Comparison of ENCODE assay signal across 8 cellular contexts in the genomic region with DNA sequence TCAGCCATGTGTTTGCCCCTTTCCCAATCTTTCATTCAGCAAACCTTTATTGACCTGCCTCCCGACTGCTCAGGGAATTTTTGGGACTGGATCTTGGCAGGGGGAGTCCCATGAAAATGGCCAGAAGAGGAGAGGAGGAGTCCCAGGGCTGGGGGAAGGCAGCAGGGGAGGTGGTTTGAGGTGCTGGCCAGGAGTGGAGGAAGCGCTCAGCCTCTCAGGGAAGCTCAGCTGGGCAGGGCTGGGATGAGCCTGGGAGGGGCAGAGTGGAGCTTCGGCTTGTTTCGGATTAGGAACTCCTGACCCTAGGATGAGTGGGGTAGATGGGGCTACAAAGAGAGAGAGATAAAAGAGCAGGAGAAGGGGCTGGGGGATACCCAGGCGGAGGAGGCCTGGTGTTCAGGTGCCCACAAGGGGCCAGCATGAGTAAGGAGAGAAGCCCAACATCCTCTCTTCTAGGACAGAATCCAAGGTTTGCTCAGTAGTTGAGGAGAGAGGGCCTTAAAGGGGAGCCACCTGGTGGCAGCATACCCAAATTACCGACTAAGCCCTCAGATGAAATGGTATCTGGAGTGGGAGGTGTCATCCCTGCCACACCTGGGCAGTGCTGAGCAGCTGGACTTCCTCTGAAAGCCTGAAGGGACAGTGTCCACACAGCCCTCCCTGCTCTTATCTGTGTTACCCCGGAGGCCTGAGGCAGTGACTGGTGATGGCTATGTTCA.
DNase-seq lines count a peak whose midpoint lies in the region; ATAC-seq and TF ChIP-seq lines count a peak whose summit lies in the region.

No MANE protein-coding gene starts in this region.

- no peaks in the 10 kb centered on the region for H3K9me3 ChIP-seq in MG63

- no peaks in the 10 kb centered on the region for H3K9me3 Mint-ChIP-seq in activated naive CD4-positive, alpha-beta T cell treated with anti-CD3 and anti-CD28 coated beads for 36 hours
- no peaks in the 10 kb centered on the region for H3K9me3 Mint-ChIP-seq in activated CD8-positive, alpha-beta T cell treated with anti-CD3 and anti-CD28 coated beads for 36 hours
- H3K9me3 Mint-ChIP-seq in naive thymus-derived CD8-positive, alpha-beta T cell: no peaks in the 10 kb centered on the region

- CTCF ChIA-PET in activated naive CD4-positive, alpha-beta T cell treated with anti-CD3 and anti-CD28 coated beads for 36 hours (lab: Charles Lee): interaction anchor here (1.2 to 1.8 kb wide), 2 partner anchors 93 to 116 kb away, joined by 4 to 7 read pairs; no protein-coding TSS in a partner anchor
- CTCF ChIA-PET in activated CD8-positive, alpha-beta T cell treated with anti-CD3 and anti-CD28 coated beads for 36 hours (lab: Charles Lee): interaction anchor here (1.4 to 3.8 kb wide), 3 partner anchors 94 to 244 kb away, joined by 3 to 12 read pairs (median 4); no protein-coding TSS in a partner anchor

- TF ChIP-seq CTCF in activated CD8-positive, alpha-beta T cell treated with anti-CD3 and anti-CD28 coated beads for 36 hours (IDR thresholded peaks at IDR 0.05): peak; percentile 33
- peak; percentile 28 for TF ChIP-seq CTCF in kidney epithelial cell (IDR thresholded peaks at IDR 0.05; ENCODE audit: insufficient read depth, low read length, poor library complexity, severe bottlenecking)

- H3K4me3 ChIP-seq in MG63: no peak overlapping the region
- H3K4me3 ChIP-seq in kidney epithelial cell (ENCODE audit: low read depth, low read length): no peak overlapping the region

- peaks cover 10% of the 10 kb centered on the region for H3K27me3 Mint-ChIP-seq in activated naive CD4-positive, alpha-beta T cell treated with anti-CD3 and anti-CD28 coated beads for 36 hours (ENCODE audit: low read depth)
- H3K27me3 Mint-ChIP-seq in activated CD8-positive, alpha-beta T cell treated with anti-CD3 and anti-CD28 coated beads for 36 hours: peaks cover 14% of the 10 kb centered on the region
- peaks cover 12 to 44% (median 26%) of the 10 kb centered on the region in 5 donors for H3K27me3 Mint-ChIP-seq in naive thymus-derived CD8-positive, alpha-beta T cell

- POLR2A ChIA-PET in activated CD8-positive, alpha-beta T cell treated with anti-CD3 and anti-CD28 coated beads for 36 hours (lab: Charles Lee): no interaction called here
- POLR2A ChIA-PET in naive thymus-derived CD8-positive, alpha-beta T cell (lab: Charles Lee): no interaction called here

- no peak overlapping the region for H3K4me3 Mint-ChIP-seq in activated naive CD4-positive, alpha-beta T cell treated with anti-CD3 and anti-CD28 coated beads for 36 hours
- H3K4me3 Mint-ChIP-seq in activated CD8-positive, alpha-beta T cell treated with anti-CD3 and anti-CD28 coated beads for 36 hours: no peak overlapping the region
- no peak overlapping the region for H3K4me3 Mint-ChIP-seq in naive thymus-derived CD8-positive, alpha-beta T cell

- H3K27me3 ChIP-seq in MG63: no peaks in the 10 kb centered on the region
- peaks cover 33% of the 10 kb centered on the region for H3K27me3 ChIP-seq in kidney epithelial cell (ENCODE audit: control insufficient read depth, insufficient read depth, low read length)

- H3K36me3 Mint-ChIP-seq in activated naive CD4-positive, alpha-beta T cell treated with anti-CD3 and anti-CD28 coated beads for 36 hours (ENCODE audit: low read depth): no peaks in the 10 kb centered on the region
- H3K36me3 Mint-ChIP-seq in activated CD8-positive, alpha-beta T cell treated with anti-CD3 and anti-CD28 coated beads for 36 hours (ENCODE audit: low read depth): no peaks in the 10 kb centered on the region
- H3K36me3 Mint-ChIP-seq in naive thymus-derived CD8-positive, alpha-beta T cell: no peaks in the 10 kb centered on the region

- peaks cover 4% of the 10 kb centered on the region for H3K4me1 Mint-ChIP-seq in activated naive CD4-positive, alpha-beta T cell treated with anti-CD3 and anti-CD28 coated beads for 36 hours (ENCODE audit: low read depth)
- H3K4me1 Mint-ChIP-seq in activated CD8-positive, alpha-beta T cell treated with anti-CD3 and anti-CD28 coated beads for 36 hours (ENCODE audit: low read depth): no peaks in the 10 kb centered on the region
- peaks cover 0 to 5% (median 4%) of the 10 kb centered on the region in 4 donors for H3K4me1 Mint-ChIP-seq in naive thymus-derived CD8-positive, alpha-beta T cell

- peak; percentile 51 for ATAC-seq in activated CD8-positive, alpha-beta T cell treated with anti-CD3 and anti-CD28 coated beads for 36 hours
- ATAC-seq in GM21737 (IDR thresholded peaks at IDR 0.05; ENCODE audit: unreplicated experiment): no peak
- no peak for ATAC-seq in naive thymus-derived CD8-positive, alpha-beta T cell

- H3K27ac Mint-ChIP-seq in activated naive CD4-positive, alpha-beta T cell treated with anti-CD3 and anti-CD28 coated beads for 36 hours: no peak overlapping the region
- no peak overlapping the region for H3K27ac Mint-ChIP-seq in activated CD8-positive, alpha-beta T cell treated with anti-CD3 and anti-CD28 coated beads for 36 hours
- no peak overlapping the region for H3K27ac Mint-ChIP-seq in naive thymus-derived CD8-positive, alpha-beta T cell

- no peaks in the 10 kb centered on the region for H3K36me3 ChIP-seq in MG63
- no peaks in the 10 kb centered on the region for H3K36me3 ChIP-seq in kidney epithelial cell (ENCODE audit: control insufficient read depth, insufficient read depth, low read length)

- DNase-seq in activated naive CD4-positive, alpha-beta T cell treated with anti-CD3 and anti-CD28 coated beads for 36 hours: peak; percentile 50
- DNase-seq in activated naive CD4-positive, alpha-beta T cell (lab: John Stamatoyannopoulos, UW): no peak
- peak; percentile 9 for DNase-seq in MG63
- DNase-seq in activated CD8-positive, alpha-beta T cell treated with anti-CD3 and anti-CD28 coated beads for 36 hours: peak; percentile 59
- DNase-seq in kidney epithelial cell (ENCODE audit: low read depth): no peak
- no peak for DNase-seq in effector CD4-positive, alpha-beta T cell
- no peak for DNase-seq in naive thymus-derived CD8-positive, alpha-beta T cell

- intact Hi-C loops in activated naive CD4-positive, alpha-beta T cell treated with anti-CD3 and anti-CD28 coated beads for 36 hours (cut with micrococcal nuclease): loop anchor here (1.0 kb wide), 2 partner anchors 94 to 124 kb away; no protein-coding TSS in a partner anchor
- intact Hi-C loops in activated CD8-positive, alpha-beta T cell treated with anti-CD3 and anti-CD28 coated beads for 36 hours (cut with micrococcal nuclease): loop anchor here (10.0 kb wide), 1 partner anchor 92 kb away; a partner anchor contains a TSS

Comparison
In these comparisons a context has a peak if more than half of its experiments do, and no peak if none do; other contexts are left out.
1. DNase-seq: peak in activated naive CD4-positive, alpha-beta T cell treated with anti-CD3 and anti-CD28 coated beads for 36 hours (single experiment), MG63 (single experiment) and activated CD8-positive, alpha-beta T cell treated with anti-CD3 and anti-CD28 coated beads for 36 hours (single experiment); none in activated naive CD4-positive, alpha-beta T cell (0 of 4), kidney epithelial cell (single experiment), effector CD4-positive, alpha-beta T cell (single experiment) and naive thymus-derived CD8-positive, alpha-beta T cell (0 of 10).